ENCODE assay signal across 2 cellular contexts in genomic region chr21:34934350-34934749, GRCh38.
TF ChIP-seq lines count a peak whose summit lies in the region.

No MANE protein-coding gene starts in this region.

TF ChIP-seq in IMR-90, 13 proteins besides CTCF, POLR2A, EP300 and RAD21:
- no peak for TF ChIP-seq RCOR1 (IDR thresholded peaks at IDR 0.05; ENCODE audit: insufficient replicate concordance, low read length)
- no peak for TF ChIP-seq SMC3 (IDR thresholded peaks at IDR 0.05; ENCODE audit: low read depth, low read length)
- no peak for TF ChIP-seq RFX5 (IDR thresholded peaks at IDR 0.05; ENCODE audit: low read depth, low read length)
- TF ChIP-seq BHLHE40 (IDR thresholded peaks at IDR 0.05; ENCODE audit: low read depth, low read length): no peak
- TF ChIP-seq ELK1 (IDR thresholded peaks at IDR 0.05; ENCODE audit: borderline replicate concordance, low read depth, low read length): no peak
- no peak for TF ChIP-seq CEBPB (IDR thresholded peaks at IDR 0.05; ENCODE audit: low read depth, low read length)
- no peak for TF ChIP-seq FOS (IDR thresholded peaks at IDR 0.05; ENCODE audit: low read depth, low read length)
- TF ChIP-seq MAFK (IDR thresholded peaks at IDR 0.05; ENCODE audit: low read depth, low read length): no peak
- no peak for TF ChIP-seq USF2 (IDR thresholded peaks at IDR 0.05; ENCODE audit: low read depth, low read length)
- no peak for TF ChIP-seq MAZ (IDR thresholded peaks at IDR 0.05; ENCODE audit: borderline replicate concordance, low read depth, low read length)
- no peak for TF ChIP-seq NFE2L2 (IDR thresholded peaks at IDR 0.05; ENCODE audit: low read depth, low read length)
- no peak for TF ChIP-seq CHD1 (IDR thresholded peaks at IDR 0.05; ENCODE audit: low read depth, low read length)
- no peak for TF ChIP-seq MXI1 (IDR thresholded peaks at IDR 0.05; ENCODE audit: borderline replicate concordance, low read depth, low read length)

TF ChIP-seq in WTC11, 78 proteins besides CTCF, POLR2A, EP300 and RAD21:
- TF ChIP-seq EMX1 (CRISPR knock-in tag; IDR thresholded peaks at IDR 0.05) (no peak), ZNF121 (CRISPR knock-in tag; IDR thresholded peaks at IDR 0.05) (no peak), SMAD4 (CRISPR knock-in tag; IDR thresholded peaks at IDR 0.05) (no peak), ZNF232 (CRISPR knock-in tag; IDR thresholded peaks at IDR 0.05) (no peak), TCF7 (CRISPR knock-in tag; IDR thresholded peaks at IDR 0.05; ENCODE audit: low read depth) (no peak), ZMAT4 (CRISPR knock-in tag; IDR thresholded peaks at IDR 0.05) (no peak), SOX15 (CRISPR knock-in tag; IDR thresholded peaks at IDR 0.05) (no peak), ZNF263 (CRISPR knock-in tag; IDR thresholded peaks at IDR 0.05; ENCODE audit: low read depth) (no peak), NR3C1 (CRISPR knock-in tag; conservative IDR thresholded peaks at IDR 0.05; ENCODE audit: low read depth) (no peak), ZNF219 (CRISPR knock-in tag; IDR thresholded peaks at IDR 0.05; ENCODE audit: borderline replicate concordance) (no peak)
- TF ChIP-seq, protein P1, sequence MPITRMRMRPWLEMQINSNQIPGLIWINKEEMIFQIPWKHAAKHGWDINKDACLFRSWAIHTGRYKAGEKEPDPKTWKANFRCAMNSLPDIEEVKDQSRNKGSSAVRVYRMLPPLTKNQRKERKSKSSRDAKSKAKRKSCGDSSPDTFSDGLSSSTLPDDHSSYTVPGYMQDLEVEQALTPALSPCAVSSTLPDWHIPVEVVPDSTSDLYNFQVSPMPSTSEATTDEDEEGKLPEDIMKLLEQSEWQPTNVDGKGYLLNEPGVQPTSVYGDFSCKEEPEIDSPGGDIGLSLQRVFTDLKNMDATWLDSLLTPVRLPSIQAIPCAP (CRISPR knock-in tag; IDR thresholded peaks at IDR 0.05): no peak
- TF ChIP-seq, protein P2, sequence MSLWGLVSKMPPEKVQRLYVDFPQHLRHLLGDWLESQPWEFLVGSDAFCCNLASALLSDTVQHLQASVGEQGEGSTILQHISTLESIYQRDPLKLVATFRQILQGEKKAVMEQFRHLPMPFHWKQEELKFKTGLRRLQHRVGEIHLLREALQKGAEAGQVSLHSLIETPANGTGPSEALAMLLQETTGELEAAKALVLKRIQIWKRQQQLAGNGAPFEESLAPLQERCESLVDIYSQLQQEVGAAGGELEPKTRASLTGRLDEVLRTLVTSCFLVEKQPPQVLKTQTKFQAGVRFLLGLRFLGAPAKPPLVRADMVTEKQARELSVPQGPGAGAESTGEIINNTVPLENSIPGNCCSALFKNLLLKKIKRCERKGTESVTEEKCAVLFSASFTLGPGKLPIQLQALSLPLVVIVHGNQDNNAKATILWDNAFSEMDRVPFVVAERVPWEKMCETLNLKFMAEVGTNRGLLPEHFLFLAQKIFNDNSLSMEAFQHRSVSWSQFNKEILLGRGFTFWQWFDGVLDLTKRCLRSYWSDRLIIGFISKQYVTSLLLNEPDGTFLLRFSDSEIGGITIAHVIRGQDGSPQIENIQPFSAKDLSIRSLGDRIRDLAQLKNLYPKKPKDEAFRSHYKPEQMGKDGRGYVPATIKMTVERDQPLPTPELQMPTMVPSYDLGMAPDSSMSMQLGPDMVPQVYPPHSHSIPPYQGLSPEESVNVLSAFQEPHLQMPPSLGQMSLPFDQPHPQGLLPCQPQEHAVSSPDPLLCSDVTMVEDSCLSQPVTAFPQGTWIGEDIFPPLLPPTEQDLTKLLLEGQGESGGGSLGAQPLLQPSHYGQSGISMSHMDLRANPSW (CRISPR knock-in tag; conservative IDR thresholded peaks at IDR 0.05; ENCODE audit: low read depth): no peak
- TF ChIP-seq, protein P3, sequence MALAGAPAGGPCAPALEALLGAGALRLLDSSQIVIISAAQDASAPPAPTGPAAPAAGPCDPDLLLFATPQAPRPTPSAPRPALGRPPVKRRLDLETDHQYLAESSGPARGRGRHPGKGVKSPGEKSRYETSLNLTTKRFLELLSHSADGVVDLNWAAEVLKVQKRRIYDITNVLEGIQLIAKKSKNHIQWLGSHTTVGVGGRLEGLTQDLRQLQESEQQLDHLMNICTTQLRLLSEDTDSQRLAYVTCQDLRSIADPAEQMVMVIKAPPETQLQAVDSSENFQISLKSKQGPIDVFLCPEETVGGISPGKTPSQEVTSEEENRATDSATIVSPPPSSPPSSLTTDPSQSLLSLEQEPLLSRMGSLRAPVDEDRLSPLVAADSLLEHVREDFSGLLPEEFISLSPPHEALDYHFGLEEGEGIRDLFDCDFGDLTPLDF (CRISPR knock-in tag; IDR thresholded peaks at IDR 0.05): no peak
